In the genomic region with DNA sequence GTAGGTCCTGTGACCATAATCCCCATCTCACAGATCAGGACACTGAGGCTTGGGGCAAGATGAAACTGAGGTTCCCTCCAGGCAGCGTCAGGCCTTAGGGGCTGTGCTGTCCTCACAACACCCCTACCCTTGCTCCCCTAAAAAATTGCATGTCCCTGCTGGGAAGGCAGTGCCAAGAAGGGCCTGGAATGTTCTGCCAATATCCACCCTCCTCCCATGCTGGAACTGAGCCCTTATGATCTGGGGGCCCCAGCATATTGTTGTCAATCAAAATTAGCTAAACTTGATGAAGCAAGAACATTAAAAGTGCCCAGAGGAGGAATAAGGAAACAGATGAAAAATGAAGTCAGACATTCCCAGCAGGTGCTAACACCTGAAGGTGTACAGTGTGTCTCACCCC, we compare ENCODE assay signal across 35 cellular contexts. TPM values are rescaled to one million over a fixed set of nuclear protein-coding genes. Genes with fewer than 3 reads are reported as not detected.
"Had no signal": no experiment of that assay in that cellular context is flagged by ENCODE, and none has a peak within 500 bp of the region (broad histone marks: within the 10 kb centered on the region; RNA-seq: fewer than 3 reads in every experiment).

No MANE protein-coding gene starts in this region.

- H3K4me3 ChIP-seq: breast epithelium, esophagus muscularis mucosa, heart right ventricle, left ventricle myocardium inferior, lung, skin epidermis, suprapubic skin, tibial nerve had no signal

- H3K4me3 Mint-ChIP-seq: activated CD4-positive, alpha-beta memory T cell treated with anti-CD3 and anti-CD28 coated beads for 36 hours; activated naive CD4-positive, alpha-beta T cell treated with anti-CD3 and anti-CD28 coated beads, Interleukin-2, amount 50 U/mL, for 24 hours; activated naive CD8-positive, alpha-beta T cell treated with anti-CD3 and anti-CD28 coated beads, Interleukin-2, amount 50 U/mL, for 24 hours; activated T-cell treated with anti-CD3 and anti-CD28 coated beads, Interleukin-2, amount 50 U/mL, for 4 hours; naive thymus-derived CD8-positive, alpha-beta T cell; neural crest cell; stimulated activated memory B cell treated with anti-CD40 and anti-IgM and Interleukin-4, amounts not matched to agents 10 μg/mL and 1 μg/mL and 100 μg/mL, for 72 hours; T-helper 17 cell had no signal

- H3K36me3 ChIP-seq: breast epithelium, esophagus muscularis mucosa, heart right ventricle, left ventricle myocardium inferior, suprapubic skin, tibial nerve, WERI-Rb-1 had no signal

- H3K27me3 ChIP-seq: breast epithelium, suprapubic skin had no signal

- H3K4me1 ChIP-seq: breast epithelium had no signal

- H3K27ac Mint-ChIP-seq: activated CD4-positive, alpha-beta memory T cell treated with anti-CD3 and anti-CD28 coated beads for 36 hours; activated naive CD4-positive, alpha-beta T cell treated with anti-CD3 and anti-CD28 coated beads, Interleukin-2, amount 50 U/mL, for 24 hours; activated naive CD8-positive, alpha-beta T cell treated with anti-CD3 and anti-CD28 coated beads, Interleukin-2, amount 50 U/mL, for 24 hours; activated T-helper 2 cell treated with anti-CD3 and anti-CD28 coated beads, Interferon-gamma antibody, Interleukin-2, Interleukin-4, amounts not matched to agents 10 μg/mL and 5 μg/mL and 100 μg/mL, durations not matched to agents 14 hours and 24 hours and 36 hours; naive thymus-derived CD8-positive, alpha-beta T cell; stimulated activated memory B cell treated with anti-CD40 and anti-IgM and Interleukin-4, amounts not matched to agents 10 μg/mL and 1 μg/mL and 100 μg/mL, for 72 hours; T-helper 17 cell had no signal

- H3K9me3 Mint-ChIP-seq: activated CD4-positive, alpha-beta memory T cell treated with anti-CD3 and anti-CD28 coated beads for 36 hours; activated naive CD4-positive, alpha-beta T cell treated with anti-CD3 and anti-CD28 coated beads, Interleukin-2, amount 50 U/mL, for 24 hours; activated naive CD8-positive, alpha-beta T cell treated with anti-CD3 and anti-CD28 coated beads, Interleukin-2, amount 50 U/mL, for 24 hours; activated T-cell treated with anti-CD3 and anti-CD28 coated beads, Interleukin-2, amount 50 U/mL, for 4 hours; activated T-helper 2 cell treated with anti-CD3 and anti-CD28 coated beads, Interferon-gamma antibody, Interleukin-2, Interleukin-4, amounts not matched to agents 10 μg/mL and 5 μg/mL and 100 μg/mL, durations not matched to agents 14 hours and 24 hours and 36 hours; naive thymus-derived CD8-positive, alpha-beta T cell; stimulated activated memory B cell treated with anti-CD40 and anti-IgM and Interleukin-4, amounts not matched to agents 10 μg/mL and 1 μg/mL and 100 μg/mL, for 72 hours had no signal

- DNase-seq: activated CD4-positive, alpha-beta memory T cell treated with anti-CD3 and anti-CD28 coated beads for 36 hours; activated CD4-positive, alpha-beta T cell treated with anti-CD3 and anti-CD28 coated beads for 48 hours; activated naive CD8-positive, alpha-beta T cell treated with anti-CD3 and anti-CD28 coated beads, Interleukin-2, amount 50 U/mL, for 24 hours; activated T-cell treated with anti-CD3 and anti-CD28 coated beads, Interleukin-2, amount 50 U/mL, for 4 hours; amygdala; central memory CD4-positive, alpha-beta T cell; dermis blood vessel endothelial cell; effector CD4-positive, alpha-beta T cell; foreskin keratinocyte; heart right ventricle; left ventricle myocardium inferior; naive thymus-derived CD8-positive, alpha-beta T cell; occipital lobe; posterior cingulate gyrus; stimulated activated CD4-positive, alpha-beta T cell treated with anti-CD3 and anti-CD28 coated beads, Interleukin-1b, Interleukin-23, amount 100 ng/mL, for 48 hours; stimulated activated CD4-positive, alpha-beta T cell treated with anti-CD3 and anti-CD28 coated beads, Interleukin-4, amount 100 ng/mL, for 4 hours; stimulated activated CD8-positive, alpha-beta memory T cell treated with anti-CD3 and anti-CD28 coated beads, Interleukin-4, amount 100 ng/mL, for 48 hours; SW 1271; T-helper 17 cell; T1000; WERI-Rb-1 had no signal

- H3K36me3 Mint-ChIP-seq: activated CD4-positive, alpha-beta memory T cell treated with anti-CD3 and anti-CD28 coated beads for 36 hours; activated naive CD4-positive, alpha-beta T cell treated with anti-CD3 and anti-CD28 coated beads, Interleukin-2, amount 50 U/mL, for 24 hours; naive thymus-derived CD8-positive, alpha-beta T cell; stimulated activated memory B cell treated with anti-CD40 and anti-IgM and Interleukin-4, amounts not matched to agents 10 μg/mL and 1 μg/mL and 100 μg/mL, for 72 hours had no signal

- H3K9me3 ChIP-seq: breast epithelium, esophagus muscularis mucosa, heart right ventricle, left ventricle myocardium inferior, suprapubic skin, tibial nerve had no signal

- ATAC-seq: activated CD4-positive, CD25-positive, alpha-beta regulatory T cell treated with anti-CD3 and anti-CD28 coated beads, Interleukin-2, amount 50 U/mL, for 24 hours; activated naive CD8-positive, alpha-beta T cell treated with anti-CD3 and anti-CD28 coated beads, Interleukin-2, amount 50 U/mL, for 24 hours; activated T-cell treated with anti-CD3 and anti-CD28 coated beads, Interleukin-2, amount 50 U/mL, for 4 hours; foreskin keratinocyte; naive thymus-derived CD8-positive, alpha-beta T cell; sciatic nerve; stimulated activated memory B cell treated with anti-CD40 and anti-IgM and Interleukin-4, amounts not matched to agents 10 μg/mL and 1 μg/mL and 100 μg/mL, for 72 hours; T-helper 17 cell had no signal

- H3K27me3 Mint-ChIP-seq: activated CD4-positive, alpha-beta memory T cell treated with anti-CD3 and anti-CD28 coated beads for 36 hours had no signal

- H3K27ac ChIP-seq: breast epithelium, esophagus muscularis mucosa, foreskin keratinocyte, heart right ventricle, left ventricle myocardium inferior, skin epidermis, suprapubic skin, tibial nerve had no signal

RNA-seq across cellular contexts. Expression of a gene that starts 13.4 kb away (rescaled TPM):
- total RNA-seq: activated CD4-positive, alpha-beta memory T cell treated with anti-CD3 and anti-CD28 coated beads for 36 hours; activated T-cell treated with anti-CD3 and anti-CD28 coated beads, Interleukin-2, amount 50 U/mL, for 4 hours; activated T-helper 2 cell treated with anti-CD3 and anti-CD28 coated beads, Interferon-gamma antibody, Interleukin-2, Interleukin-4, amounts not matched to agents 10 μg/mL and 5 μg/mL and 100 μg/mL, durations not matched to agents 14 hours and 24 hours and 36 hours; breast epithelium; dermis blood vessel endothelial cell; esophagus muscularis mucosa; foreskin keratinocyte; heart right ventricle; left ventricle myocardium inferior; lung; mucosa of gallbladder; naive thymus-derived CD8-positive, alpha-beta T cell; neural crest cell; occipital lobe; sciatic nerve; suprapubic skin; T-helper 17 cell; tibial nerve; urinary bladder had no signal
- polyA plus RNA-seq: foreskin keratinocyte; heart right ventricle; lung; naive thymus-derived CD8-positive, alpha-beta T cell; urinary bladder had no signal

RNA-seq across cellular contexts. Expression of a gene that starts 19.7 kb away (rescaled TPM):
- total RNA-seq: activated CD4-positive, alpha-beta memory T cell treated with anti-CD3 and anti-CD28 coated beads for 36 hours; activated T-cell treated with anti-CD3 and anti-CD28 coated beads, Interleukin-2, amount 50 U/mL, for 4 hours; activated T-helper 2 cell treated with anti-CD3 and anti-CD28 coated beads, Interferon-gamma antibody, Interleukin-2, Interleukin-4, amounts not matched to agents 10 μg/mL and 5 μg/mL and 100 μg/mL, durations not matched to agents 14 hours and 24 hours and 36 hours; foreskin keratinocyte; naive thymus-derived CD8-positive, alpha-beta T cell; neural crest cell; T-helper 17 cell had no signal
- polyA plus RNA-seq: foreskin keratinocyte; naive thymus-derived CD8-positive, alpha-beta T cell had no signal
